9 cellular contexts compared by ENCODE assay signal in genomic region chr2:149648282-149649030, GRCh38.
DNase-seq lines count a peak whose midpoint lies in the region; ATAC-seq, FAIRE-seq and TF ChIP-seq lines count a peak whose summit lies in the region.
"Had no signal": no experiment of that assay in that cellular context is flagged by ENCODE, and none has a peak within 500 bp of the region (broad histone marks: within the 10 kb centered on the region; RNA-seq: fewer than 3 reads in every experiment).

No MANE protein-coding gene starts in this region.

- WGBS in testis, 2 donors: 72 to 79% methylated on average over 3 of the region's 3 CpGs

- H3K4me3 ChIP-seq in PC-3 (ENCODE audit: low read length): 0 out of 2 replicates have a peak overlapping the region, but pooled peaks have one; percentile 3
- H3K4me3 ChIP-seq in epithelial cell of esophagus (ENCODE audit: low read length): no peak overlapping the region
- H3K4me3 ChIP-seq in testis: no peak overlapping the region

- BruUV-seq in PC-3 (replicated peaks; lab: Mats Ljungman, UMichigan): no TSS peak

- no peak for FAIRE-seq in frontal cortex (lab: Jason Lieb, UNC)

- peak overlapping the region; percentile 90 for H3K27ac ChIP-seq in PC-3 (ENCODE audit: low read length)
- H3K27ac ChIP-seq in testis: no peak overlapping the region

- peak overlapping the region; percentile 73 for H3K27ac Mint-ChIP-seq in mesothelial cell of epicardium
- H3K27ac Mint-ChIP-seq in T-cell: no peak overlapping the region

- no peak overlapping the region for H3K4me3 Mint-ChIP-seq in mesothelial cell of epicardium
- H3K4me3 Mint-ChIP-seq in T-cell: no peak overlapping the region

- POLR2A ChIA-PET in PC-3 (lab: Charles Lee; ENCODE audit: unreplicated experiment) (no interaction called here), T-cell (lab: Charles Lee) (no interaction called here)

- H2AFZ ChIP-seq in PC-3 (ENCODE audit: low read length): peak overlapping the region; percentile 23; the same call in 1 of the 2 replicates

- peaks cover 20% of the 10 kb centered on the region for H3K4me1 ChIP-seq in PC-3 (ENCODE audit: insufficient read depth, low read length)
- no peaks in the 10 kb centered on the region for H3K4me1 ChIP-seq in testis

- no peaks in the 10 kb centered on the region for H4K20me1 ChIP-seq in PC-3 (ENCODE audit: low read length)

- H3K27me3 ChIP-seq in PC-3 (ENCODE audit: low read length) (no peaks in the 10 kb centered on the region), testis (no peaks in the 10 kb centered on the region)

- H3K27me3 Mint-ChIP-seq in mesothelial cell of epicardium (ENCODE audit: low read depth): no peaks in the 10 kb centered on the region
- H3K27me3 Mint-ChIP-seq in T-cell: peaks cover 10 to 31% of the 10 kb centered on the region in 2 donors

- ATAC-seq in PC-3 (peak; percentile 94), T-cell (replicated peaks in 1 of 4) (no peak)

- H3K36me3 ChIP-seq in PC-3 (ENCODE audit: low read depth, low read length) (no peaks in the 10 kb centered on the region), testis (ENCODE audit: low read depth, missing control alignments) (no peaks in the 10 kb centered on the region)

- DNase-seq in AG09319 (ENCODE audit: extremely low read depth, low read depth) (peak; percentile 87), PC-3 (peak; percentile 88), epithelial cell of esophagus (ENCODE audit: low read depth) (peak; percentile 96), mesothelial cell of epicardium (ENCODE audit: low spot score in 2 of 2, unreplicated experiment in 2 of 2) (no peak), testis (no peak), T-cell (no peak), COLO668 (lab: John Stamatoyannopoulos, UW; ENCODE audit: unreplicated experiment) (no peak), frontal cortex (ENCODE audit: low spot score in 2 of 2) (no peak)
- DNase-seq: stimulated activated CD4-positive, alpha-beta T cell treated with anti-CD3 and anti-CD28 coated beads, Interleukin-4, amount 100 ng/mL, for 4 hours had no signal

- H3K36me3 Mint-ChIP-seq in mesothelial cell of epicardium: peaks cover 8% of the 10 kb centered on the region
- no peaks in the 10 kb centered on the region for H3K36me3 Mint-ChIP-seq in T-cell

- H3K9me2 ChIP-seq in PC-3 (replicated peaks; ENCODE audit: low read length): no peaks in the 10 kb centered on the region

- H3K4me2 ChIP-seq in PC-3 (ENCODE audit: low read length): peak overlapping the region; percentile 68

- H3K9me3 ChIP-seq in PC-3 (ENCODE audit: low read length): no peaks in the 10 kb centered on the region
- H3K9me3 ChIP-seq in testis: no peaks in the 10 kb centered on the region

- no peak for TF ChIP-seq POLR2A in testis (IDR thresholded peaks at IDR 0.05)

- H3F3A ChIP-seq in PC-3 (ENCODE audit: low read length, unreplicated experiment): no peaks in the 10 kb centered on the region

- TF ChIP-seq CTCF in AG09319 (IDR thresholded peaks at IDR 0.05; ENCODE audit: low read depth, low read length): peak; percentile 3
- no peak for TF ChIP-seq CTCF in PC-3 (conservative IDR thresholded peaks at IDR 0.05; ENCODE audit: low read depth, low read length)
- peak; percentile 22 for TF ChIP-seq CTCF in epithelial cell of esophagus (IDR thresholded peaks at IDR 0.05; ENCODE audit: insufficient read depth, low read depth, low read length, missing control alignments)
- no peak for TF ChIP-seq CTCF in mesothelial cell of epicardium (IDR thresholded peaks at IDR 0.05; ENCODE audit: unreplicated experiment)
- TF ChIP-seq CTCF in testis (IDR thresholded peaks at IDR 0.05): no peak

- intact Hi-C loops in PC-3 (cut with micrococcal nuclease) (no loop called here), testis (cut with DNase I; ENCODE audit: low total_unique reads) (no loop called here)

- peaks cover 11% of the 10 kb centered on the region for H3K9me3 Mint-ChIP-seq in mesothelial cell of epicardium
- peaks cover 0 to 4% (median 4%) of the 10 kb centered on the region in 3 donors for H3K9me3 Mint-ChIP-seq in T-cell

- CTCF ChIA-PET in PC-3 (lab: Charles Lee): no interaction called here
- CTCF ChIA-PET in T-cell (lab: Charles Lee): no interaction called here

- H3K79me2 ChIP-seq in PC-3 (ENCODE audit: low read length): no peaks in the 10 kb centered on the region

- 0 out of 2 replicates have a peak overlapping the region, but pooled peaks have one; percentile 18 for H3K9ac ChIP-seq in PC-3 (ENCODE audit: low read length)

- H3K4me1 Mint-ChIP-seq in mesothelial cell of epicardium: peaks cover 25% of the 10 kb centered on the region
- H3K4me1 Mint-ChIP-seq in T-cell: no peaks in the 10 kb centered on the region

Comparison
In these comparisons a context has a peak if more than half of its experiments do, and no peak if none do; other contexts are left out.
1. DNase-seq: peak in AG09319 (single experiment), PC-3 (single experiment) and epithelial cell of esophagus (single experiment); none in mesothelial cell of epicardium (0 of 2), testis (single experiment), T-cell (0 of 34), COLO668 (single experiment) and frontal cortex (0 of 2).
2. CTCF ChIP-seq: peak in AG09319 (single experiment) and epithelial cell of esophagus (single experiment); none in PC-3 (single experiment), mesothelial cell of epicardium (single experiment) and testis (0 of 3).